14 cellular contexts compared by ENCODE assay signal in the genomic region with DNA sequence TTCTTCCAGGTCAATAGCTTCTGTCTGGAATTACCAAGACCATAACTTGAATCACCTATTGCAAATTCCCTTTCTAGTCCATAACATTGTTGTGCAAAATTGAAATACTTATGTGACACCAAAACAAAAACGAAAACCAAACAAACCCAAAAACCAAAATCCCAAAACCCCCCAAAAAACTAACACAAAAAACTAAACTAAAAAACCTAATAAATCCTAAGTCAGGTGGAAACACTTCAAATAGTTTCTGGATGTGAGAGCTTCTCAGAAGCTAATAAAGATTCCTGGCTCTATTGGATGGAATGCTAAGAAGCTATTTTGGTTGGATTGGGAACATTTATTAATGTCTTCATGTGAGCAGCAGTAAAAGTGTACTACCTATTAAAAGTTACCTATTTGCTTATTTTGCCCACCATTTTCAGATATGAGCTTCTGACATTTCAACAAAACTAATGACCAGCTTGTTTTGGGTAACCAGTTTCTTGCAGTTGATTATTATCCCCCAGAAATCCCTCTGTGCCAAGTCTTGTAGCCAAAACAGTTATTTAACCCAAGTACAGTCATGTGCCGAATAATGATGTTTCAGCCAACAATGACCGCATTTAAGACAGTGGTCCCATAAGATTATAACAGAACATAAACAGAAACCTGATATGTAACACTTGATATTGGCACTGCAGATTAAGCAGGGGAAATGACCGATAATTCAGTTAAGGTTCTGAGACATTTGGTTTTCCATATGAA.
DNase-seq lines count a peak whose midpoint lies in the region; ATAC-seq and TF ChIP-seq lines count a peak whose summit lies in the region.
"Had no signal": no experiment of that assay in that cellular context is flagged by ENCODE, and none has a peak within 500 bp of the region (broad histone marks: within the 10 kb centered on the region; RNA-seq: fewer than 3 reads in every experiment).

No MANE protein-coding gene starts in this region.

- H3K4me1 ChIP-seq in body of pancreas (no peaks in the 10 kb centered on the region), thoracic aorta (ENCODE audit: control insufficient read depth in 1 of 2, low read depth in 2 of 2) (peaks cover 14 to 22% of the 10 kb centered on the region in 2 donors), right cardiac atrium (ENCODE audit: control insufficient read depth, insufficient read depth, low read length) (no peaks in the 10 kb centered on the region), A673 (ENCODE audit: insufficient read depth, low read length, poor library complexity, severe bottlenecking) (no peaks in the 10 kb centered on the region)
- H3K4me1 ChIP-seq: Caco-2 had no signal

- CTCF ChIA-PET in A673 (lab: Charles Lee): no interaction called here

- no peak overlapping the region for H3K27ac Mint-ChIP-seq in nephron progenitor cell
- H3K27ac Mint-ChIP-seq: CD4-positive, alpha-beta T cell; H9 had no signal

- peaks cover 3% of the 10 kb centered on the region for H3K27me3 Mint-ChIP-seq in nephron progenitor cell (ENCODE audit: low read depth, poor library complexity)

- ATAC-seq in body of pancreas (peak; percentile 50), thoracic aorta (ENCODE audit: insufficient number of reproducible peaks, low FRiP score, low read depth) (no peak), GM18867 (IDR thresholded peaks at IDR 0.05; ENCODE audit: unreplicated experiment) (no peak), right cardiac atrium (no peak)

- H3K4me3 ChIP-seq in body of pancreas: no peak overlapping the region
- H3K4me3 ChIP-seq in thoracic aorta: no peak overlapping the region
- H3K4me3 ChIP-seq in right cardiac atrium (ENCODE audit: low read length): no peak overlapping the region
- no peak overlapping the region for H3K4me3 ChIP-seq in A673 (ENCODE audit: low read depth, low read length, poor library complexity, severe bottlenecking)

- TF ChIP-seq CTCF in body of pancreas (IDR thresholded peaks at IDR 0.05) (no peak), thoracic aorta (IDR thresholded peaks at IDR 0.05) (no peak), nephron progenitor cell (IDR thresholded peaks at IDR 0.05) (no peak), A673 (conservative IDR thresholded peaks at IDR 0.05; ENCODE audit: low read depth, low read length) (no peak)

- no peaks in the 10 kb centered on the region for H3K9me3 Mint-ChIP-seq in nephron progenitor cell
- H3K9me3 Mint-ChIP-seq: CD4-positive, alpha-beta T cell; H9 had no signal

- intact Hi-C loops in body of pancreas (cut with DNase I) (no loop called here), right cardiac atrium (cut with DNase I) (no loop called here), A673 (cut with micrococcal nuclease; ENCODE audit: unreplicated experiment) (no loop called here)

- DNase-seq in SK-MEL-5 (ENCODE audit: low read depth, low spot score): peak; percentile 22
- no peak for DNase-seq in body of pancreas
- DNase-seq in fibroblast of the conjunctiva (ENCODE audit: low read depth): peak; percentile 8
- no peak for DNase-seq in thoracic aorta (ENCODE audit: low spot score)
- no peak for DNase-seq in nephron progenitor cell
- no peak for DNase-seq in right cardiac atrium
- no peak for DNase-seq in A673 (ENCODE audit: low spot score)
- DNase-seq: AML-193; Caco-2; CD4-positive, alpha-beta T cell; GF-D8; H9 had no signal

- H3K27me3 ChIP-seq in body of pancreas: no peaks in the 10 kb centered on the region
- H3K27me3 ChIP-seq in thoracic aorta (replicated peaks; ENCODE audit: insufficient read depth): no peaks in the 10 kb centered on the region
- no peaks in the 10 kb centered on the region for H3K27me3 ChIP-seq in right cardiac atrium (ENCODE audit: control insufficient read depth, insufficient read depth)
- H3K27me3 ChIP-seq in A673 (replicated peaks; ENCODE audit: insufficient read depth, low read depth, low read length, poor library complexity): no peaks in the 10 kb centered on the region

- H3K36me3 Mint-ChIP-seq in nephron progenitor cell (ENCODE audit: low read depth): no peaks in the 10 kb centered on the region

- POLR2A ChIA-PET in A673 (lab: Charles Lee; ENCODE audit: low non-redundant PET): no interaction called here

- BruUV-seq in A673 (replicated peaks; lab: Mats Ljungman, UMichigan): no TSS peak

- no peak overlapping the region for H3K4me3 Mint-ChIP-seq in nephron progenitor cell
- H3K4me3 Mint-ChIP-seq: CD4-positive, alpha-beta T cell; H9 had no signal

- no peak for TF ChIP-seq POLR2A in body of pancreas (IDR thresholded peaks at IDR 0.05)

- H3K36me3 ChIP-seq in body of pancreas (replicated peaks in 1 of 2; ENCODE audit: insufficient read depth in 1 of 2, low read depth in 2 of 2) (no peaks in the 10 kb centered on the region), thoracic aorta (no peaks in the 10 kb centered on the region), A673 (ENCODE audit: insufficient read depth, low read length, poor library complexity, severe bottlenecking) (no peaks in the 10 kb centered on the region)

- H3K4me1 Mint-ChIP-seq in nephron progenitor cell: no peaks in the 10 kb centered on the region

- H3K27ac ChIP-seq in body of pancreas (no peak overlapping the region), thoracic aorta (peak overlapping the region; percentile 16 to 23), right cardiac atrium (ENCODE audit: low read length) (no peak overlapping the region), A673 (ENCODE audit: low read depth, low read length, poor library complexity, severe bottlenecking) (no peak overlapping the region)
- H3K27ac ChIP-seq: C4-2B had no signal

- in situ Hi-C loops in SK-MEL-5 (cut with HindIII; ENCODE audit: low pct_unique_long_range_greater_than_20kb, low sequenced_read_pairs): no loop called here

- WGBS in body of pancreas, 2 donors: 29 to 33% methylated on average over 4 of the region's 4 CpGs
- 74% methylated on average over 4 of the region's 4 CpGs for WGBS in right cardiac atrium

- H3K9me3 ChIP-seq in body of pancreas (no peaks in the 10 kb centered on the region), thoracic aorta (no peaks in the 10 kb centered on the region), right cardiac atrium (ENCODE audit: control insufficient read depth, low read length) (no peaks in the 10 kb centered on the region), A673 (ENCODE audit: low read depth, low read length, poor library complexity, severe bottlenecking) (no peaks in the 10 kb centered on the region)
- H3K9me3 ChIP-seq: Caco-2 had no signal

Comparison
In these comparisons a context has a peak if more than half of its experiments do, and no peak if none do; other contexts are left out.
1. DNase-seq: peak in SK-MEL-5 (single experiment) and fibroblast of the conjunctiva (single experiment); none in body of pancreas (0 of 4), thoracic aorta (single experiment), nephron progenitor cell (single experiment), right cardiac atrium (0 of 3) and A673 (single experiment).
2. H3K27ac ChIP-seq: peak in thoracic aorta (2 of 2); none in body of pancreas (0 of 4), right cardiac atrium (single experiment) and A673 (single experiment).